ENCODE assay signal across 1 cellular context in the genomic region with DNA sequence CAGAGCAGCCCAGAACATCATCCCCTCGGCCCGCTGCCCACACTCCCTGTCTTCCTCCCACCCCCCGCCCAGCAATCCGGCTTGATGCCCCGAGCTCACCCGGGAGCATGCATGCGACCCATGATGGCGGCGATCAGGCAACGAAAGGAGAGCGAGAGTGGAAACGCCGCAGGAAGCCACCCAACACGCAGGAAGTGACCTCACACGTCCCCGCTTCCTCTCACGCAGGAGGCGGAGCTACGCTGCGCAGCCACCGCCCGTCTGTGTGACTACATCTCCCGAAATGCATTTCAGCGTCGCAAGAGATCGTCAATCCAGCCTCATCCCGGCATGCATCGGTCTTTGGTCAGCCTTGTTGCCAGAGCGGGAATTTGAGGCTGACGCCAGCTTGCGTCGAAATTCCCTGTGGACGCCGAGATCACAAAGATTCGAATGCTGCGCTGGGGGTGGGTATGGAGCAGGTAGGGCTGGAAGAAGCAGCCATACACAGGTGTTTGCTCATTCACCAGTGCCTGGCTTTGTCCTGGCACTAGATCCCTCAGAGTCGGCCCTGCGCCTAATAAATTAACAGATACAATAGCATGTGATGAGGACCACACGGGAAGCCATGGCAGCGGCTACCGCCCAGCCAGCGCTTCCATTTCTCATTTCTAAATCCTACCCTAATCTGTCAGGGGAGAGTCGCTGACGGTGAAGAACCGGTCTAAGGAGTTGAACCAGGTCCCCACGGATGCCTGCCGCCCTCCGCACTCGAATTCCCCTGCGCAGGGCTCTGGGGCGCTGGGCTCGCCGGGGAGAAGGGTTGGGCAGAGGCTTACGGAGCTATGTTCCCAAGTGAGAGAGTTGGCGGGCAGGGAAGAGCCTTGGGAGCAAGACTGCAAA.
TF ChIP-seq lines count a peak whose summit lies in the region.

A gene (minus strand): TSS at position 148 of the 882 bp plus-strand sequence. CDS start 26 bp downstream, at position 122.

TF ChIP-seq in HepG2, 621 proteins besides CTCF, POLR2A, EP300 and RAD21 (continued from another document and continues in another):
- TF ChIP-seq, protein P1, sequence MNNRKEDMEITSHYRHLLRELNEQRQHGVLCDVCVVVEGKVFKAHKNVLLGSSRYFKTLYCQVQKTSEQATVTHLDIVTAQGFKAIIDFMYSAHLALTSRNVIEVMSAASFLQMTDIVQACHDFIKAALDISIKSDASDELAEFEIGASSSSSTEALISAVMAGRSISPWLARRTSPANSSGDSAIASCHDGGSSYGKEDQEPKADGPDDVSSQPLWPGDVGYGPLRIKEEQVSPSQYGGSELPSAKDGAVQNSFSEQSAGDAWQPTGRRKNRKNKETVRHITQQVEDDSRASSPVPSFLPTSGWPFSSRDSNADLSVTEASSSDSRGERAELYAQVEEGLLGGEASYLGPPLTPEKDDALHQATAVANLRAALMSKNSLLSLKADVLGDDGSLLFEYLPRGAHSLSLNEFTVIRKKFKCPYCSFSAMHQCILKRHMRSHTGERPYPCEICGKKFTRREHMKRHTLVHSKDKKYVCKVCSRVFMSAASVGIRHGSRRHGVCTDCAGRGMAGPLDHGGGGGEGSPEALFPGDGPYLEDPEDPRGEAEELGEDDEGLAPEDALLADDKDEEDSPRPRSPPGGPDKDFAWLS (CRISPR knock-in tag; IDR thresholded peaks at IDR 0.05; ENCODE audit: borderline replicate concordance), result no peak
- TF ChIP-seq CAMTA2 (CRISPR knock-in tag; IDR thresholded peaks at IDR 0.05; ENCODE audit: borderline replicate concordance), result no peak; the same call in 1 of the 2 replicates
- TF ChIP-seq LCORL (IDR thresholded peaks at IDR 0.05), result no peak
- TF ChIP-seq LCORL (CRISPR knock-in tag; IDR thresholded peaks at IDR 0.05), result no peak
- TF ChIP-seq FOXK1 (CRISPR knock-in tag; IDR thresholded peaks at IDR 0.05; ENCODE audit: borderline replicate concordance, low read depth), result peak; percentile 96
- TF ChIP-seq ZC3H13 (CRISPR knock-in tag; IDR thresholded peaks at IDR 0.05), result 0 out of 2 replicates have a peak, but pooled peaks have one; percentile 40
- TF ChIP-seq, protein P2, sequence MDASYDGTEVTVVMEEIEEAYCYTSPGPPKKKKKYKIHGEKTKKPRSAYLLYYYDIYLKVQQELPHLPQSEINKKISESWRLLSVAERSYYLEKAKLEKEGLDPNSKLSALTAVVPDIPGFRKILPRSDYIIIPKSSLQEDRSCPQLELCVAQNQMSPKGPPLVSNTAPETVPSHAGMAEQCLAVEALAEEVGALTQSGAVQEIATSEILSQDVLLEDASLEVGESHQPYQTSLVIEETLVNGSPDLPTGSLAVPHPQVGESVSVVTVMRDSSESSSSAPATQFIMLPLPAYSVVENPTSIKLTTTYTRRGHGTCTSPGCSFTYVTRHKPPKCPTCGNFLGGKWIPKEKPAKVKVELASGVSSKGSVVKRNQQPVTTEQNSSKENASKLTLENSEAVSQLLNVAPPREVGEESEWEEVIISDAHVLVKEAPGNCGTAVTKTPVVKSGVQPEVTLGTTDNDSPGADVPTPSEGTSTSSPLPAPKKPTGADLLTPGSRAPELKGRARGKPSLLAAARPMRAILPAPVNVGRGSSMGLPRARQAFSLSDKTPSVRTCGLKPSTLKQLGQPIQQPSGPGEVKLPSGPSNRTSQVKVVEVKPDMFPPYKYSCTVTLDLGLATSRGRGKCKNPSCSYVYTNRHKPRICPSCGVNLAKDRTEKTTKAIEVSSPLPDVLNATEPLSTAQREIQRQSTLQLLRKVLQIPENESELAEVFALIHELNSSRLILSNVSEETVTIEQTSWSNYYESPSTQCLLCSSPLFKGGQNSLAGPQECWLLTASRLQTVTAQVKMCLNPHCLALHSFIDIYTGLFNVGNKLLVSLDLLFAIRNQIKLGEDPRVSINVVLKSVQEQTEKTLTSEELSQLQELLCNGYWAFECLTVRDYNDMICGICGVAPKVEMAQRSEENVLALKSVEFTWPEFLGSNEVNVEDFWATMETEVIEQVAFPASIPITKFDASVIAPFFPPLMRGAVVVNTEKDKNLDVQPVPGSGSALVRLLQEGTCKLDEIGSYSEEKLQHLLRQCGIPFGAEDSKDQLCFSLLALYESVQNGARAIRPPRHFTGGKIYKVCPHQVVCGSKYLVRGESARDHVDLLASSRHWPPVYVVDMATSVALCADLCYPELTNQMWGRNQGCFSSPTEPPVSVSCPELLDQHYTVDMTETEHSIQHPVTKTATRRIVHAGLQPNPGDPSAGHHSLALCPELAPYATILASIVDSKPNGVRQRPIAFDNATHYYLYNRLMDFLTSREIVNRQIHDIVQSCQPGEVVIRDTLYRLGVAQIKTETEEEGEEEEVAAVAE (CRISPR knock-in tag; IDR thresholded peaks at IDR 0.05; ENCODE audit: borderline replicate concordance), result peak; percentile 90
- TF ChIP-seq, protein P3, sequence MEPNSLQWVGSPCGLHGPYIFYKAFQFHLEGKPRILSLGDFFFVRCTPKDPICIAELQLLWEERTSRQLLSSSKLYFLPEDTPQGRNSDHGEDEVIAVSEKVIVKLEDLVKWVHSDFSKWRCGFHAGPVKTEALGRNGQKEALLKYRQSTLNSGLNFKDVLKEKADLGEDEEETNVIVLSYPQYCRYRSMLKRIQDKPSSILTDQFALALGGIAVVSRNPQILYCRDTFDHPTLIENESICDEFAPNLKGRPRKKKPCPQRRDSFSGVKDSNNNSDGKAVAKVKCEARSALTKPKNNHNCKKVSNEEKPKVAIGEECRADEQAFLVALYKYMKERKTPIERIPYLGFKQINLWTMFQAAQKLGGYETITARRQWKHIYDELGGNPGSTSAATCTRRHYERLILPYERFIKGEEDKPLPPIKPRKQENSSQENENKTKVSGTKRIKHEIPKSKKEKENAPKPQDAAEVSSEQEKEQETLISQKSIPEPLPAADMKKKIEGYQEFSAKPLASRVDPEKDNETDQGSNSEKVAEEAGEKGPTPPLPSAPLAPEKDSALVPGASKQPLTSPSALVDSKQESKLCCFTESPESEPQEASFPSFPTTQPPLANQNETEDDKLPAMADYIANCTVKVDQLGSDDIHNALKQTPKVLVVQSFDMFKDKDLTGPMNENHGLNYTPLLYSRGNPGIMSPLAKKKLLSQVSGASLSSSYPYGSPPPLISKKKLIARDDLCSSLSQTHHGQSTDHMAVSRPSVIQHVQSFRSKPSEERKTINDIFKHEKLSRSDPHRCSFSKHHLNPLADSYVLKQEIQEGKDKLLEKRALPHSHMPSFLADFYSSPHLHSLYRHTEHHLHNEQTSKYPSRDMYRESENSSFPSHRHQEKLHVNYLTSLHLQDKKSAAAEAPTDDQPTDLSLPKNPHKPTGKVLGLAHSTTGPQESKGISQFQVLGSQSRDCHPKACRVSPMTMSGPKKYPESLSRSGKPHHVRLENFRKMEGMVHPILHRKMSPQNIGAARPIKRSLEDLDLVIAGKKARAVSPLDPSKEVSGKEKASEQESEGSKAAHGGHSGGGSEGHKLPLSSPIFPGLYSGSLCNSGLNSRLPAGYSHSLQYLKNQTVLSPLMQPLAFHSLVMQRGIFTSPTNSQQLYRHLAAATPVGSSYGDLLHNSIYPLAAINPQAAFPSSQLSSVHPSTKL (CRISPR knock-in tag; IDR thresholded peaks at IDR 0.05), result peak; percentile 61; the same call in 1 of the 2 replicates
- TF ChIP-seq ZNF660 (CRISPR knock-in tag; IDR thresholded peaks at IDR 0.05; ENCODE audit: borderline replicate concordance, low read depth), result no peak
- TF ChIP-seq PHF8 (CRISPR knock-in tag; IDR thresholded peaks at IDR 0.05), result peak; percentile 88
- TF ChIP-seq ZKSCAN5 (CRISPR knock-in tag; IDR thresholded peaks at IDR 0.05), result no peak
- TF ChIP-seq ADNP (CRISPR knock-in tag; IDR thresholded peaks at IDR 0.05), result no peak
- TF ChIP-seq RARG (CRISPR knock-in tag; IDR thresholded peaks at IDR 0.05; ENCODE audit: low read depth), result no peak
- TF ChIP-seq ZNF549 (CRISPR knock-in tag; IDR thresholded peaks at IDR 0.05), result no peak
- TF ChIP-seq TCF7L2 (IDR thresholded peaks at IDR 0.05; ENCODE audit: low read depth, low read length), result no peak
- no peak for TF ChIP-seq ZNF17 (CRISPR knock-in tag; IDR thresholded peaks at IDR 0.05)
- TF ChIP-seq ZFP36L1 (CRISPR knock-in tag; IDR thresholded peaks at IDR 0.05), result 0 out of 2 replicates have a peak, but pooled peaks have one; percentile 25
- peak; percentile 98 for TF ChIP-seq ZNF143 (CRISPR knock-in tag; IDR thresholded peaks at IDR 0.05)
- TF ChIP-seq SSRP1 (CRISPR knock-in tag; IDR thresholded peaks at IDR 0.05), result 0 out of 2 replicates have a peak, but pooled peaks have one; percentile 49
- no peak for TF ChIP-seq ZNF20 (CRISPR knock-in tag; IDR thresholded peaks at IDR 0.05)
- TF ChIP-seq, protein P4, sequence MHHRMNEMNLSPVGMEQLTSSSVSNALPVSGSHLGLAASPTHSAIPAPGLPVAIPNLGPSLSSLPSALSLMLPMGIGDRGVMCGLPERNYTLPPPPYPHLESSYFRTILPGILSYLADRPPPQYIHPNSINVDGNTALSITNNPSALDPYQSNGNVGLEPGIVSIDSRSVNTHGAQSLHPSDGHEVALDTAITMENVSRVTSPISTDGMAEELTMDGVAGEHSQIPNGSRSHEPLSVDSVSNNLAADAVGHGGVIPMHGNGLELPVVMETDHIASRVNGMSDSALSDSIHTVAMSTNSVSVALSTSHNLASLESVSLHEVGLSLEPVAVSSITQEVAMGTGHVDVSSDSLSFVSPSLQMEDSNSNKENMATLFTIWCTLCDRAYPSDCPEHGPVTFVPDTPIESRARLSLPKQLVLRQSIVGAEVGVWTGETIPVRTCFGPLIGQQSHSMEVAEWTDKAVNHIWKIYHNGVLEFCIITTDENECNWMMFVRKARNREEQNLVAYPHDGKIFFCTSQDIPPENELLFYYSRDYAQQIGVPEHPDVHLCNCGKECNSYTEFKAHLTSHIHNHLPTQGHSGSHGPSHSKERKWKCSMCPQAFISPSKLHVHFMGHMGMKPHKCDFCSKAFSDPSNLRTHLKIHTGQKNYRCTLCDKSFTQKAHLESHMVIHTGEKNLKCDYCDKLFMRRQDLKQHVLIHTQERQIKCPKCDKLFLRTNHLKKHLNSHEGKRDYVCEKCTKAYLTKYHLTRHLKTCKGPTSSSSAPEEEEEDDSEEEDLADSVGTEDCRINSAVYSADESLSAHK (CRISPR knock-in tag; IDR thresholded peaks at IDR 0.05; ENCODE audit: borderline replicate concordance), result no peak
- peak; percentile 93; the same call in 1 of the 2 replicates for TF ChIP-seq SPEN (CRISPR knock-in tag; IDR thresholded peaks at IDR 0.05; ENCODE audit: low read depth)
- TF ChIP-seq STAT5B (CRISPR knock-in tag; IDR thresholded peaks at IDR 0.05), result peak; percentile 46; the same call in 1 of the 2 replicates
- peak; percentile 93 for TF ChIP-seq RNF2 (conservative IDR thresholded peaks at IDR 0.05; ENCODE audit: low read depth)
- TF ChIP-seq, protein P5, sequence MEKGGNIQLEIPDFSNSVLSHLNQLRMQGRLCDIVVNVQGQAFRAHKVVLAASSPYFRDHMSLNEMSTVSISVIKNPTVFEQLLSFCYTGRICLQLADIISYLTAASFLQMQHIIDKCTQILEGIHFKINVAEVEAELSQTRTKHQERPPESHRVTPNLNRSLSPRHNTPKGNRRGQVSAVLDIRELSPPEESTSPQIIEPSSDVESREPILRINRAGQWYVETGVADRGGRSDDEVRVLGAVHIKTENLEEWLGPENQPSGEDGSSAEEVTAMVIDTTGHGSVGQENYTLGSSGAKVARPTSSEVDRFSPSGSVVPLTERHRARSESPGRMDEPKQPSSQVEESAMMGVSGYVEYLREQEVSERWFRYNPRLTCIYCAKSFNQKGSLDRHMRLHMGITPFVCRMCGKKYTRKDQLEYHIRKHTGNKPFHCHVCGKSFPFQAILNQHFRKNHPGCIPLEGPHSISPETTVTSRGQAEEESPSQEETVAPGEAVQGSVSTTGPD (CRISPR knock-in tag; IDR thresholded peaks at IDR 0.05), result no peak
- no peak for TF ChIP-seq WIZ (CRISPR knock-in tag; IDR thresholded peaks at IDR 0.05)
- TF ChIP-seq, protein P6, sequence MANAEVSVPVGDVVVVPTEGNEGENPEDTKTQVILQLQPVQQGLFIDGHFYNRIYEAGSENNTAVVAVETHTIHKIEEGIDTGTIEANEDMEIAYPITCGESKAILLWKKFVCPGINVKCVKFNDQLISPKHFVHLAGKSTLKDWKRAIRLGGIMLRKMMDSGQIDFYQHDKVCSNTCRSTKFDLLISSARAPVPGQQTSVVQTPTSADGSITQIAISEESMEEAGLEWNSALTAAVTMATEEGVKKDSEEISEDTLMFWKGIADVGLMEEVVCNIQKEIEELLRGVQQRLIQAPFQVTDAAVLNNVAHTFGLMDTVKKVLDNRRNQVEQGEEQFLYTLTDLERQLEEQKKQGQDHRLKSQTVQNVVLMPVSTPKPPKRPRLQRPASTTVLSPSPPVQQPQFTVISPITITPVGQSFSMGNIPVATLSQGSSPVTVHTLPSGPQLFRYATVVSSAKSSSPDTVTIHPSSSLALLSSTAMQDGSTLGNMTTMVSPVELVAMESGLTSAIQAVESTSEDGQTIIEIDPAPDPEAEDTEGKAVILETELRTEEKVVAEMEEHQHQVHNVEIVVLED (CRISPR knock-in tag; IDR thresholded peaks at IDR 0.05; ENCODE audit: borderline replicate concordance), result peak; percentile 100
- TF ChIP-seq, protein P7, sequence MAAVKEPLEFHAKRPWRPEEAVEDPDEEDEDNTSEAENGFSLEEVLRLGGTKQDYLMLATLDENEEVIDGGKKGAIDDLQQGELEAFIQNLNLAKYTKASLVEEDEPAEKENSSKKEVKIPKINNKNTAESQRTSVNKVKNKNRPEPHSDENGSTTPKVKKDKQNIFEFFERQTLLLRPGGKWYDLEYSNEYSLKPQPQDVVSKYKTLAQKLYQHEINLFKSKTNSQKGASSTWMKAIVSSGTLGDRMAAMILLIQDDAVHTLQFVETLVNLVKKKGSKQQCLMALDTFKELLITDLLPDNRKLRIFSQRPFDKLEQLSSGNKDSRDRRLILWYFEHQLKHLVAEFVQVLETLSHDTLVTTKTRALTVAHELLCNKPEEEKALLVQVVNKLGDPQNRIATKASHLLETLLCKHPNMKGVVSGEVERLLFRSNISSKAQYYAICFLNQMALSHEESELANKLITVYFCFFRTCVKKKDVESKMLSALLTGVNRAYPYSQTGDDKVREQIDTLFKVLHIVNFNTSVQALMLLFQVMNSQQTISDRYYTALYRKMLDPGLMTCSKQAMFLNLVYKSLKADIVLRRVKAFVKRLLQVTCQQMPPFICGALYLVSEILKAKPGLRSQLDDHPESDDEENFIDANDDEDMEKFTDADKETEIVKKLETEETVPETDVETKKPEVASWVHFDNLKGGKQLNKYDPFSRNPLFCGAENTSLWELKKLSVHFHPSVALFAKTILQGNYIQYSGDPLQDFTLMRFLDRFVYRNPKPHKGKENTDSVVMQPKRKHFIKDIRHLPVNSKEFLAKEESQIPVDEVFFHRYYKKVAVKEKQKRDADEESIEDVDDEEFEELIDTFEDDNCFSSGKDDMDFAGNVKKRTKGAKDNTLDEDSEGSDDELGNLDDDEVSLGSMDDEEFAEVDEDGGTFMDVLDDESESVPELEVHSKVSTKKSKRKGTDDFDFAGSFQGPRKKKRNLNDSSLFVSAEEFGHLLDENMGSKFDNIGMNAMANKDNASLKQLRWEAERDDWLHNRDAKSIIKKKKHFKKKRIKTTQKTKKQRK (IDR thresholded peaks at IDR 0.05; ENCODE audit: low read length), result no peak
- TF ChIP-seq, protein P8, sequence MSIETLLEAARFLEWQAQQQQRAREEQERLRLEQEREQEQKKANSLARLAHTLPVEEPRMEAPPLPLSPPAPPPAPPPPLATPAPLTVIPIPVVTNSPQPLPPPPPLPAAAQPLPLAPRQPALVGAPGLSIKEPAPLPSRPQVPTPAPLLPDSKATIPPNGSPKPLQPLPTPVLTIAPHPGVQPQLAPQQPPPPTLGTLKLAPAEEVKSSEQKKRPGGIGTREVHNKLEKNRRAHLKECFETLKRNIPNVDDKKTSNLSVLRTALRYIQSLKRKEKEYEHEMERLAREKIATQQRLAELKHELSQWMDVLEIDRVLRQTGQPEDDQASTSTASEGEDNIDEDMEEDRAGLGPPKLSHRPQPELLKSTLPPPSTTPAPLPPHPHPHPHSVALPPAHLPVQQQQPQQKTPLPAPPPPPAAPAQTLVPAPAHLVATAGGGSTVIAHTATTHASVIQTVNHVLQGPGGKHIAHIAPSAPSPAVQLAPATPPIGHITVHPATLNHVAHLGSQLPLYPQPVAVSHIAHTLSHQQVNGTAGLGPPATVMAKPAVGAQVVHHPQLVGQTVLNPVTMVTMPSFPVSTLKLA (IDR thresholded peaks at IDR 0.05), result peak; percentile 51; the same call in 1 of the 2 replicates
- no peak for TF ChIP-seq PRPF4 (IDR thresholded peaks at IDR 0.05; ENCODE audit: low read depth, low read length, poor library complexity, severe bottlenecking)
- 0 out of 2 replicates have a peak, but pooled peaks have one; percentile 40 for TF ChIP-seq RCOR2 (CRISPR knock-in tag; IDR thresholded peaks at IDR 0.05)
